In the genomic region with DNA sequence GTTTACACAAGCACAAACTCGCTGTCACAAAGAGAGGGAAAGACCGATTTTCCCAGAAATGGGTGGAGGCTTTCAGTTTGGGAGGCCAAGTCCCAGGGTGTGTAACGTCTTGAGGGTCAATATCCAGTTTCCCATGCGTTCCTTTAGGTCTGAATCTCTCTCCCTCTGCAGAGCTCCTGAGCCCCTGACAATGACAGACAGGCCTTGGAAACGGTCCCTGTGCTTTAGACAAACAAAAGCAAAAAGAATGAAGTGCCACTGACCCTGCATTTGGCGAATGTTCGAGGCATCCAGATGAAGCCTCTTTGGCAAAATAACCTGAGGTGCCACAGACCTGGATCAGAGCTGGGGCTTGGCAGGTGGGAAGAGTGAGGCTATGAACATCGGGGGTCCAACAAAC, we compare ENCODE assay signal across 15 cellular contexts.
A peak's percentile ranks its signal among the peaks of the same experiment; 100 is the strongest.
DNase-seq lines count a peak whose midpoint lies in the region; ATAC-seq, FAIRE-seq and TF ChIP-seq lines count a peak whose summit lies in the region.
"Had no signal": no experiment of that assay in that cellular context is flagged by ENCODE, and none has a peak within 500 bp of the region (broad histone marks: within the 10 kb centered on the region; RNA-seq: fewer than 3 reads in every experiment).

No MANE protein-coding gene starts in this region.

- H3K27ac ChIP-seq in HUES64 (ENCODE audit: low read depth, low read length) (peak overlapping the region; percentile 32; the same call in 1 of the 2 replicates), H1 (ENCODE audit: low read depth, low read length) (no peak overlapping the region), mesendoderm (ENCODE audit: low read depth, low read length) (no peak overlapping the region), psoas muscle (peak overlapping the region; percentile 33), foreskin keratinocyte (no peak overlapping the region)
- H3K27ac ChIP-seq: A549, KMS-11 had no signal

- no peak overlapping the region for H2BK120ac ChIP-seq in H1 (replicated peaks; ENCODE audit: low read depth, low read length)
- H2BK120ac ChIP-seq in mesendoderm (ENCODE audit: low read depth, low read length): no peak overlapping the region

- no peak overlapping the region for H3K14ac ChIP-seq in H1 (ENCODE audit: insufficient read length)

- H4K20me1 ChIP-seq in H1 (replicated peaks in 1 of 2; ENCODE audit: control insufficient read depth in 1 of 2, insufficient read depth in 2 of 2, low read length in 2 of 2): no peaks in the 10 kb centered on the region

- no peak overlapping the region for H2BK15ac ChIP-seq in H1 (ENCODE audit: low read length)
- no peak overlapping the region for H2BK15ac ChIP-seq in mesendoderm (replicated peaks; ENCODE audit: low read depth)

- no peak for TF ChIP-seq EP300 in H1 (IDR thresholded peaks at IDR 0.05; ENCODE audit: borderline replicate concordance in 1 of 2, low read depth in 2 of 2, low read length in 2 of 2)

- H3K4me3 ChIP-seq in HUES64 (ENCODE audit: low read length) (no peak overlapping the region), H1 (ENCODE audit: extremely low read depth in 1 of 4, insufficient read depth in 2 of 4, low read depth in 3 of 4, low read length in 4 of 4) (no peak overlapping the region), mesendoderm (ENCODE audit: low read length) (no peak overlapping the region), psoas muscle (peak overlapping the region; percentile 38)
- H3K4me3 ChIP-seq: A549 had no signal

- DNase-seq in H1 (ENCODE audit: low read depth in 1 of 2, low spot score in 2 of 2) (no peak), mesendoderm (no peak), psoas muscle (no peak), foreskin keratinocyte (no peak), NCI-H128 (lab: John Stamatoyannopoulos, UW; ENCODE audit: unreplicated experiment) (no peak)
- no peak for DNase-seq in stimulated activated naive B cell treated with anti-CD40 and anti-IgM and Interleukin-4, amounts not matched to agents 10 μg/mL and 1 μg/mL and 100 μg/mL, for 72 hours
- no peak for DNase-seq in stimulated activated CD4-positive, alpha-beta T cell treated with anti-CD3 and anti-CD28 coated beads, Interleukin-15, amount 100 ng/mL, for 24 hours
- DNase-seq: GF-D8, NCI-H2227 treated with DMSO at 0.1 percent for 48 hours, SHP77 had no signal

- H3K4me3 Mint-ChIP-seq in stimulated activated naive B cell treated with anti-CD40 and anti-IgM and Interleukin-4, amounts not matched to agents 10 μg/mL and 1 μg/mL and 100 μg/mL, for 72 hours: no peak overlapping the region

- H2BK12ac ChIP-seq in H1 (ENCODE audit: low read depth, low read length): peak overlapping the region; percentile 75; the same call in 1 of the 2 replicates

- H3K9me3 Mint-ChIP-seq in stimulated activated naive B cell treated with anti-CD40 and anti-IgM and Interleukin-4, amounts not matched to agents 10 μg/mL and 1 μg/mL and 100 μg/mL, for 72 hours: no peaks in the 10 kb centered on the region

- no peak overlapping the region for H2AFZ ChIP-seq in H1 (ENCODE audit: low read length)

- peaks cover 0 to 12% of the 10 kb centered on the region in 2 experiments; a peak in 1 of 4 replicates for H3K79me2 ChIP-seq in H1 (ENCODE audit: control insufficient read depth in 1 of 2, insufficient read depth in 2 of 2, low read length in 2 of 2)
- no peaks in the 10 kb centered on the region for H3K79me2 ChIP-seq in mesendoderm (ENCODE audit: control insufficient read depth, insufficient read depth, low read length)

- H2AK5ac ChIP-seq in H1 (ENCODE audit: low read depth, low read length): no peak overlapping the region; the same call in 1 of the 2 replicates
- no peak overlapping the region for H2AK5ac ChIP-seq in mesendoderm (ENCODE audit: low read length)

- CTCF ChIA-PET in H1 (lab: Charles Lee; ENCODE audit: partially characterized antibody): interaction anchor here (0.7 to 5.5 kb wide), 5 partner anchors 12 to 131 kb away, joined by 3 to 46 read pairs (median 4); no protein-coding TSS in a partner anchor

- no peaks in the 10 kb centered on the region for H3K4me1 Mint-ChIP-seq in stimulated activated naive B cell treated with anti-CD40 and anti-IgM and Interleukin-4, amounts not matched to agents 10 μg/mL and 1 μg/mL and 100 μg/mL, for 72 hours

- H3K18ac ChIP-seq in H1 (ENCODE audit: extremely low read depth, low read length) (peak overlapping the region; percentile 51), mesendoderm (ENCODE audit: low read length) (no peak overlapping the region)

- H3K4me2 ChIP-seq in H1 (ENCODE audit: insufficient read depth in 1 of 2, low read depth in 2 of 2, low read length in 2 of 2) (no peak overlapping the region), mesendoderm (ENCODE audit: low read length) (no peak overlapping the region)
- H3K4me2 ChIP-seq: A549, KMS-11 had no signal

- peak; percentile 28 for FAIRE-seq in H1 (lab: Jason Lieb, UNC)
- FAIRE-seq: A549, H54, RCC 7860 had no signal

- intact Hi-C loops in psoas muscle (cut with DNase I): no loop called here

- H4K8ac ChIP-seq in H1 (ENCODE audit: extremely low read depth, insufficient read depth, low read length) (no peak overlapping the region), mesendoderm (ENCODE audit: low read depth, low read length) (no peak overlapping the region)

- H3K56ac ChIP-seq in H1 (replicated peaks; ENCODE audit: insufficient read length, low read depth, low read length): no peak overlapping the region
- peak overlapping the region; percentile 27 for H3K56ac ChIP-seq in mesendoderm (ENCODE audit: low read length)

- H3K4ac ChIP-seq in H1 (replicated peaks; ENCODE audit: insufficient read length, low read depth, low read length): no peak overlapping the region
- no peak overlapping the region for H3K4ac ChIP-seq in mesendoderm (ENCODE audit: low read depth, low read length)

- H3K27me3 Mint-ChIP-seq in stimulated activated naive B cell treated with anti-CD40 and anti-IgM and Interleukin-4, amounts not matched to agents 10 μg/mL and 1 μg/mL and 100 μg/mL, for 72 hours: no peaks in the 10 kb centered on the region

- H3K23me2 ChIP-seq in H1 (ENCODE audit: low read depth, low read length): peaks cover 2% of the 10 kb centered on the region; the same call in 1 of the 2 replicates

- H4K91ac ChIP-seq in H1 (replicated peaks; ENCODE audit: insufficient read length, low read length): no peak overlapping the region

- no peak for TF ChIP-seq POLR2A in H1 (IDR thresholded peaks at IDR 0.05; ENCODE audit: control extremely low read depth in 1 of 2, low read depth in 2 of 2, low read length in 2 of 2)

- 87% methylated on average over 8 of the region's 8 CpGs for WGBS in HUES64
- 84% methylated on average over 8 of the region's 8 CpGs; no CpG with 5 or more reads in 1 of the 2 experiments for WGBS in H1 (ENCODE audit: extremely low coverage in 1 of 2, insufficient coverage in 1 of 2, insufficient read length in 1 of 2, insufficient replicate concordance in 2 of 2, low coverage in 1 of 2, low lambda C conversion rate in 2 of 2, missing lambda C conversion rate in 1 of 2), 2 experiments
- no CpG with 5 or more reads among the region's 8 CpGs for WGBS in mesendoderm (ENCODE audit: extremely low coverage, insufficient coverage, low lambda C conversion rate)
- 61 to 73% (median 63%) methylated on average over 8 of the region's 8 CpGs for WGBS in psoas muscle, 3 donors

- no peaks in the 10 kb centered on the region for H3K27me3 ChIP-seq in HUES64 (ENCODE audit: insufficient read depth, low read length)
- H3K27me3 ChIP-seq in H1 (replicated peaks in 1 of 4; ENCODE audit: control insufficient read depth in 3 of 4, extremely low read depth in 1 of 4, insufficient read depth in 3 of 4, low read length in 3 of 4): no peaks in the 10 kb centered on the region
- H3K27me3 ChIP-seq in mesendoderm (ENCODE audit: insufficient read depth, low read length, poor library complexity): no peaks in the 10 kb centered on the region
- H3K27me3 ChIP-seq in psoas muscle (ENCODE audit: insufficient read depth in 3 of 3, low read length in 2 of 3): no peaks in the 10 kb centered on the region
- no peaks in the 10 kb centered on the region for H3K27me3 ChIP-seq in foreskin keratinocyte

- H3K4me1 ChIP-seq in HUES64 (ENCODE audit: insufficient read depth, low read length) (peaks cover 26% of the 10 kb centered on the region), H1 (replicated peaks in 1 of 4; ENCODE audit: control insufficient read depth in 3 of 4, insufficient read depth in 4 of 4, low read length in 3 of 4) (peaks cover 4 to 30% (median 18%) of the 10 kb centered on the region in 4 experiments), mesendoderm (ENCODE audit: control insufficient read depth, low read depth, low read length) (peaks cover 3% of the 10 kb centered on the region), psoas muscle (peaks cover 19% of the 10 kb centered on the region), foreskin keratinocyte (no peaks in the 10 kb centered on the region)
- H3K4me1 ChIP-seq: A549 had no signal

- peak in 1 of 4 donors; percentile 13 for ATAC-seq in psoas muscle
- ATAC-seq in foreskin keratinocyte: no peak
- no peak for ATAC-seq in stimulated activated naive B cell treated with anti-CD40 and anti-IgM and Interleukin-4, amounts not matched to agents 10 μg/mL and 1 μg/mL and 100 μg/mL, for 72 hours (replicated peaks)
- ATAC-seq: A549 had no signal

- H3K36me3 ChIP-seq in HUES64 (ENCODE audit: insufficient read depth, low read length) (no peaks in the 10 kb centered on the region), H1 (ENCODE audit: control insufficient read depth in 2 of 4, insufficient read depth in 4 of 4, low read length in 3 of 4) (no peaks in the 10 kb centered on the region), mesendoderm (ENCODE audit: control insufficient read depth, insufficient read depth, low read length) (no peaks in the 10 kb centered on the region), psoas muscle (ENCODE audit: insufficient read depth in 1 of 2, low read depth in 1 of 2) (no peaks in the 10 kb centered on the region)

- no peak overlapping the region for H3K27ac Mint-ChIP-seq in stimulated activated naive B cell treated with anti-CD40 and anti-IgM and Interleukin-4, amounts not matched to agents 10 μg/mL and 1 μg/mL and 100 μg/mL, for 72 hours

- H2BK5ac ChIP-seq in H1 (ENCODE audit: low read depth, low read length) (no peak overlapping the region; the same call in 1 of the 2 replicates), mesendoderm (ENCODE audit: low read length) (no peak overlapping the region)

- H3K79me1 ChIP-seq in H1 (ENCODE audit: low read depth, low read length): no peaks in the 10 kb centered on the region; the same call in 1 of the 2 replicates
- peaks cover 1% of the 10 kb centered on the region for H3K79me1 ChIP-seq in mesendoderm (ENCODE audit: low read length)

- no peak overlapping the region for H4K5ac ChIP-seq in H1 (ENCODE audit: insufficient read length, low read depth, low read length)
- no peak overlapping the region for H4K5ac ChIP-seq in mesendoderm (ENCODE audit: low read length)

- POLR2A ChIA-PET in H1 (lab: Charles Lee; ENCODE audit: partially characterized antibody): interaction anchor here (0.9 kb wide), 1 partner anchor 31 kb away, joined by 3 read pairs; no protein-coding TSS in a partner anchor

- no peak overlapping the region for H3K23ac ChIP-seq in H1 (ENCODE audit: insufficient read length)
- H3K23ac ChIP-seq in mesendoderm (ENCODE audit: low read length): no peak overlapping the region

- TF ChIP-seq RAD21 in H1 (IDR thresholded peaks at IDR 0.05 in 1 of 2, conservative IDR thresholded peaks at IDR 0.05 in 1 of 2; ENCODE audit: low read depth in 2 of 2, low read length in 2 of 2): no peak

- H2BK20ac ChIP-seq in H1 (ENCODE audit: low read length): no peak overlapping the region; the same call in 1 of the 2 replicates

- H3K36me3 Mint-ChIP-seq in stimulated activated naive B cell treated with anti-CD40 and anti-IgM and Interleukin-4, amounts not matched to agents 10 μg/mL and 1 μg/mL and 100 μg/mL, for 72 hours: no peaks in the 10 kb centered on the region

- H3K9ac ChIP-seq in HUES64 (ENCODE audit: low read depth, low read length): no peak overlapping the region
- H3K9ac ChIP-seq in H1 (replicated peaks in 1 of 4; ENCODE audit: extremely low read depth in 1 of 4, low read depth in 3 of 4, low read length in 3 of 4): no peak overlapping the region
- no peak overlapping the region for H3K9ac ChIP-seq in mesendoderm (ENCODE audit: low read length)
- H3K9ac ChIP-seq: KMS-11 had no signal

- H3K9me3 ChIP-seq in HUES64 (ENCODE audit: insufficient read depth, low read depth, low read length) (no peaks in the 10 kb centered on the region), H1 (ENCODE audit: insufficient read depth in 2 of 2, low read depth in 1 of 2, low read length in 1 of 2) (no peaks in the 10 kb centered on the region), psoas muscle (no peaks in the 10 kb centered on the region)
- H3K9me3 ChIP-seq: A549 had no signal

- TF ChIP-seq CTCF in H1 (IDR thresholded peaks at IDR 0.05; ENCODE audit: control extremely low read depth in 1 of 3, insufficient read depth in 1 of 3, low read depth in 1 of 3, low read length in 3 of 3) (no peak), psoas muscle (IDR thresholded peaks at IDR 0.05) (no peak), foreskin keratinocyte (conservative IDR thresholded peaks at IDR 0.05) (no peak)

Comparison
In these comparisons a context has a peak if more than half of its experiments do, and no peak if none do; other contexts are left out.
1. H3K27ac ChIP-seq: peak in HUES64 (single experiment) and psoas muscle (single experiment); none in H1 (single experiment), mesendoderm (single experiment) and foreskin keratinocyte (single experiment).